ENCODE assay signal across 10 cellular contexts in genomic region chr1:111736548-111737215, GRCh38. TPM values are rescaled to one million over a fixed set of nuclear protein-coding genes. Genes with fewer than 3 reads are reported as not detected.
A peak's percentile ranks its signal among the peaks of the same experiment; 100 is the strongest.
DNase-seq lines count a peak whose midpoint lies in the region; ATAC-seq, FAIRE-seq and TF ChIP-seq lines count a peak whose summit lies in the region.
"Had no signal": no experiment of that assay in that cellular context is flagged by ENCODE, and none has a peak within 500 bp of the region (broad histone marks: within the 10 kb centered on the region; RNA-seq: fewer than 3 reads in every experiment).

No MANE protein-coding gene starts in this region.

- no peak overlapping the region for H3K4me3 Mint-ChIP-seq in activated T-cell treated with anti-CD3 and anti-CD28 coated beads, Interleukin-2, amount 50 U/mL, for 24 hours
- H3K4me3 Mint-ChIP-seq in astrocyte (ENCODE audit: unreplicated experiment): no peak overlapping the region

- H3K79me2 ChIP-seq in astrocyte (ENCODE audit: insufficient read depth, low read length): no peaks in the 10 kb centered on the region

- 54 to 64% methylated on average over 4 of the region's 4 CpGs for WGBS in upper lobe of left lung, 2 donors

- no peak overlapping the region for H3K27ac Mint-ChIP-seq in activated T-cell treated with anti-CD3 and anti-CD28 coated beads, Interleukin-2, amount 50 U/mL, for 24 hours
- H3K27ac Mint-ChIP-seq in astrocyte (ENCODE audit: unreplicated experiment): no peak overlapping the region

- no peaks in the 10 kb centered on the region for H3K36me3 Mint-ChIP-seq in activated T-cell treated with anti-CD3 and anti-CD28 coated beads, Interleukin-2, amount 50 U/mL, for 24 hours (ENCODE audit: low read depth)
- H3K36me3 Mint-ChIP-seq in astrocyte (ENCODE audit: low read depth, unreplicated experiment): peaks cover 7% of the 10 kb centered on the region

- DNase-seq in activated T-cell treated with anti-CD3 and anti-CD28 coated beads, Interleukin-2, amount 50 U/mL, for 48 hours: peak; percentile 11 to 14
- no peak for DNase-seq in activated T-cell treated with anti-CD3 and anti-CD28 coated beads, Interleukin-2, amount 50 U/mL, for 24 hours
- no peak for DNase-seq in astrocyte (ENCODE audit: low read depth)
- peak; percentile 18 for DNase-seq in iris pigment epithelial cell (ENCODE audit: low read depth)
- no peak for DNase-seq in upper lobe of left lung
- DNase-seq in NCI-H1930 (lab: John Stamatoyannopoulos, UW): no peak
- DNase-seq in activated CD4-positive, alpha-beta T cell treated with anti-CD3 and anti-CD28 coated beads, Interleukin-2, amount 50 U/mL, for 1 hour: no peak
- DNase-seq: stimulated activated CD4-positive, alpha-beta T cell treated with anti-CD3 and anti-CD28 coated beads, Interleukin-15, amount 100 ng/mL, for 24 hours had no signal

- no peak for TF ChIP-seq EP300 in upper lobe of left lung (IDR thresholded peaks at IDR 0.05)

- H3K27ac ChIP-seq in astrocyte (ENCODE audit: low read depth, low read length) (no peak overlapping the region), upper lobe of left lung (no peak overlapping the region)
- H3K27ac ChIP-seq: C4-2B had no signal

- peaks cover 22% of the 10 kb centered on the region for H3K27me3 Mint-ChIP-seq in activated T-cell treated with anti-CD3 and anti-CD28 coated beads, Interleukin-2, amount 50 U/mL, for 24 hours
- H3K27me3 Mint-ChIP-seq in astrocyte (ENCODE audit: low read depth, unreplicated experiment): peaks cover 4% of the 10 kb centered on the region

- H3K9me3 Mint-ChIP-seq in activated T-cell treated with anti-CD3 and anti-CD28 coated beads, Interleukin-2, amount 50 U/mL, for 24 hours: no peaks in the 10 kb centered on the region
- no peaks in the 10 kb centered on the region for H3K9me3 Mint-ChIP-seq in astrocyte (ENCODE audit: unreplicated experiment)

- H3K4me3 ChIP-seq in astrocyte (ENCODE audit: insufficient read depth, low read depth, low read length) (no peak overlapping the region), upper lobe of left lung (peak overlapping the region in 3 of 4 donors; percentile 8 to 59 (median 46))

- no peak for TF ChIP-seq POLR2A in upper lobe of left lung (IDR thresholded peaks at IDR 0.05)

- peaks cover 21% of the 10 kb centered on the region for H3K4me1 Mint-ChIP-seq in activated T-cell treated with anti-CD3 and anti-CD28 coated beads, Interleukin-2, amount 50 U/mL, for 24 hours (ENCODE audit: low read depth)
- peaks cover 12% of the 10 kb centered on the region for H3K4me1 Mint-ChIP-seq in astrocyte (ENCODE audit: low read depth, unreplicated experiment)

- peaks cover 16% of the 10 kb centered on the region for H4K20me1 ChIP-seq in astrocyte (ENCODE audit: insufficient read depth, low read length)

- FAIRE-seq in astrocyte (lab: Jason Lieb, UNC): no peak

- H2AFZ ChIP-seq in astrocyte (ENCODE audit: low read depth, low read length): no peak overlapping the region

- H3K4me1 ChIP-seq in astrocyte (ENCODE audit: insufficient read depth, low read length) (peaks cover 40% of the 10 kb centered on the region), upper lobe of left lung (peaks cover 40 to 59% (median 46%) of the 10 kb centered on the region in 4 donors)

- ATAC-seq in upper lobe of left lung (ENCODE audit: low FRiP score in 2 of 2) (no peak), HG03521 (IDR thresholded peaks at IDR 0.05; ENCODE audit: unreplicated experiment) (no peak)

- H3K4me2 ChIP-seq in astrocyte (ENCODE audit: low read length): peak overlapping the region; percentile 96

- H3K36me3 ChIP-seq in astrocyte (ENCODE audit: insufficient read depth, low read length) (no peaks in the 10 kb centered on the region), upper lobe of left lung (no peaks in the 10 kb centered on the region)

- H3K9ac ChIP-seq in astrocyte (ENCODE audit: low read length): no peak overlapping the region

- H3K27me3 ChIP-seq in astrocyte (ENCODE audit: insufficient read depth, low read length) (no peaks in the 10 kb centered on the region), upper lobe of left lung (no peaks in the 10 kb centered on the region)

- TF ChIP-seq CTCF in astrocyte (IDR thresholded peaks at IDR 0.05; ENCODE audit: insufficient read depth, low read depth, low read length) (no peak), upper lobe of left lung (IDR thresholded peaks at IDR 0.05) (no peak)

- no peaks in the 10 kb centered on the region for H3K9me3 ChIP-seq in astrocyte (ENCODE audit: insufficient read depth, low read depth, low read length)
- H3K9me3 ChIP-seq in upper lobe of left lung: no peaks in the 10 kb centered on the region

RNA-seq across cellular contexts. Expression of gene INKA2, which starts 2.5 kb away (rescaled TPM):
- total RNA-seq in astrocyte (7.3 and 12.6 TPM in 2 replicates), upper lobe of left lung (10 to 100 TPM in 1 of 6 donors, 1 to 10 TPM in 5; 4.5 to 11.5 (median 7.4) TPM)

RNA-seq across cellular contexts. Expression of gene DDX20, which starts 19.0 kb away (rescaled TPM):
- 13.1 and 15.4 TPM in 2 replicates for total RNA-seq in astrocyte
- 10 to 100 TPM in 2 of 6 donors, 1 to 10 TPM in 4; 7.9 to 18.5 (median 9.2) TPM for total RNA-seq in upper lobe of left lung

Comparison
In these comparisons a context has a peak if more than half of its experiments do, and no peak if none do; other contexts are left out.
1. DNase-seq: peak in activated T-cell treated with anti-CD3 and anti-CD28 coated beads, Interleukin-2, amount 50 U/mL, for 48 hours (2 of 2) and iris pigment epithelial cell (single experiment); none in activated T-cell treated with anti-CD3 and anti-CD28 coated beads, Interleukin-2, amount 50 U/mL, for 24 hours (single experiment), astrocyte (single experiment), upper lobe of left lung (0 of 2), NCI-H1930 (0 of 2) and activated CD4-positive, alpha-beta T cell treated with anti-CD3 and anti-CD28 coated beads, Interleukin-2, amount 50 U/mL, for 1 hour (single experiment).